In the genomic region with DNA sequence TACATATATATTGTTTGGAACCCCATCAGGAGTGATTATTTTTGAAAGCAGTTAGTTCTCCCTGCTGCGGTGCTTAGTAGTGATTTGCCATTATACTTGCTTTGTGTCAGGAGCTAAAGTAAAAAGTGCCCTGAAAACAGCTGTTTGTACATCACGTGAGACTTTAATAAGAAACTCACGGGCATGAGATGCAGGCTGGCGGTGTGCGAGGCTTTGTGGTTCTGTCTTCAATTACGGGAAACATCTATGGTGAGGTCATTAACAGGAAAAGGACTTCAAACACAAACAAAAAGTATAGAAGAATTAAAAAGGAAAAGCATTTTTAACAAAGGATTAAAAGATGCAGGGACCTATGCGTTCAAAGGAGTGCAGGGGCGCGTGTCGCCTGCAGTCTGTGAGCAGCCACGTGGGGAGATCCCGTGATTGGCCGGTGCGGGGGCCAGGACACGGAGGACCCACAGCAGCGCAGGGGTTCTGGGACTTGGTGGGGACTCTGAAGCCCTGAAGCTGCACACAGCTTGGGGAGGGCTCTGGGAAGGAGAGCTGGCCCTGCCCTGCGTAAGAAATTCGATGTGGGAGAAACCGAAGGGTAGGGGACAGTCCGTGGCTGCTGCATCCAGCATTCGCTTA, we compare ENCODE assay signal across 22 cellular contexts.
DNase-seq lines count a peak whose midpoint lies in the region; ATAC-seq and TF ChIP-seq lines count a peak whose summit lies in the region.
"Had no signal": no experiment of that assay in that cellular context is flagged by ENCODE, and none has a peak within 500 bp of the region (broad histone marks: within the 10 kb centered on the region; RNA-seq: fewer than 3 reads in every experiment).

No MANE protein-coding gene starts in this region.

- peaks cover 9% of the 10 kb centered on the region for H3K9me3 ChIP-seq in endodermal cell (ENCODE audit: control insufficient read depth, low read length)
- peaks cover 4% of the 10 kb centered on the region for H3K9me3 ChIP-seq in trophoblast cell (ENCODE audit: insufficient read depth, low read depth, low read length)
- H3K9me3 ChIP-seq: suprapubic skin had no signal

- H3K79me2 ChIP-seq in trophoblast cell (ENCODE audit: control insufficient read depth, insufficient read depth, low read length, poor library complexity) = no peaks in the 10 kb centered on the region

- H2BK12ac ChIP-seq in trophoblast cell (ENCODE audit: low read length) = peak overlapping the region; percentile 67

- no peak overlapping the region for H4K8ac ChIP-seq in trophoblast cell (ENCODE audit: low read depth, low read length)

- no peak for DNase-seq in activated naive CD8-positive, alpha-beta T cell treated with anti-CD3 and anti-CD28 coated beads, Interleukin-2, amount 10 ng/mL, durations not matched to agents 7 days and 5 days
- DNase-seq in activated naive CD8-positive, alpha-beta T cell treated with anti-CD3 and anti-CD28 coated beads, Interleukin-2, amount 50 U/mL, for 24 hours = no peak
- DNase-seq in endodermal cell (no peak), trophoblast cell (no peak), A172 (ENCODE audit: low spot score) (no peak)
- no peak for DNase-seq in activated T-helper 2 cell treated with anti-CD3 and anti-CD28 coated beads, Interferon-gamma antibody, Interleukin-2, Interleukin-4, amounts not matched to agents 10 μg/mL and 5 μg/mL and 100 μg/mL, durations not matched to agents 14 hours and 24 hours and 36 hours (ENCODE audit: low spot score)
- DNase-seq: activated T-cell treated with anti-CD3 and anti-CD28 coated beads, Interleukin-2, amount 50 U/mL, for 48 hours; CD4-positive, alpha-beta T cell; foreskin keratinocyte; NCI-H2171 treated with DMSO at 0.1 percent for 48 hours; NCI-H526; stimulated activated CD4-positive, alpha-beta T cell treated with anti-CD3 and anti-CD28 coated beads, Interleukin-2, amount 100 ng/mL, for 24 hours had no signal

- peaks cover 7% of the 10 kb centered on the region for H3K9me3 Mint-ChIP-seq in activated naive CD8-positive, alpha-beta T cell treated with anti-CD3 and anti-CD28 coated beads, Interleukin-2, amount 10 ng/mL, durations not matched to agents 7 days and 5 days
- H3K9me3 Mint-ChIP-seq in activated naive CD8-positive, alpha-beta T cell treated with anti-CD3 and anti-CD28 coated beads, Interleukin-2, amount 50 U/mL, for 24 hours = no peaks in the 10 kb centered on the region
- H3K9me3 Mint-ChIP-seq in T-helper 1 cell treated with Interleukin-12 subunit alpha and Interleukin-12 subunit beta and Interleukin-4 antibody, amounts not matched to agents 30 μg/mL and 1 μg/mL, for 36 hours = peaks cover 17% of the 10 kb centered on the region
- H3K9me3 Mint-ChIP-seq in endodermal cell = peaks cover 7% of the 10 kb centered on the region
- H3K9me3 Mint-ChIP-seq in activated T-helper 2 cell treated with anti-CD3 and anti-CD28 coated beads, Interferon-gamma antibody, Interleukin-2, Interleukin-4, amounts not matched to agents 10 μg/mL and 5 μg/mL and 100 μg/mL, durations not matched to agents 14 hours and 24 hours and 36 hours = no peaks in the 10 kb centered on the region
- H3K9me3 Mint-ChIP-seq: CD4-positive, alpha-beta T cell had no signal

- no peak overlapping the region for H3K18ac ChIP-seq in trophoblast cell (ENCODE audit: low read length)

- H3K27ac ChIP-seq in endodermal cell (ENCODE audit: low read depth, low read length) = peak overlapping the region; percentile 61
- no peak overlapping the region for H3K27ac ChIP-seq in trophoblast cell (ENCODE audit: low read depth, low read length)
- H3K27ac ChIP-seq: foreskin keratinocyte, SK-N-MC, suprapubic skin, VCaP had no signal

- H3K36me3 ChIP-seq in endodermal cell (ENCODE audit: control insufficient read depth, insufficient read depth, low read length) = no peaks in the 10 kb centered on the region
- H3K36me3 ChIP-seq in trophoblast cell (ENCODE audit: control insufficient read depth in 1 of 2, insufficient read depth in 2 of 2, low read length in 2 of 2) = no peaks in the 10 kb centered on the region
- H3K36me3 ChIP-seq: suprapubic skin had no signal

- H4K12ac ChIP-seq in trophoblast cell (ENCODE audit: low read depth, low read length) = no peak overlapping the region

- peaks cover 6% of the 10 kb centered on the region for H3K4me1 Mint-ChIP-seq in activated naive CD8-positive, alpha-beta T cell treated with anti-CD3 and anti-CD28 coated beads, Interleukin-2, amount 10 ng/mL, durations not matched to agents 7 days and 5 days
- H3K4me1 Mint-ChIP-seq in activated naive CD8-positive, alpha-beta T cell treated with anti-CD3 and anti-CD28 coated beads, Interleukin-2, amount 50 U/mL, for 24 hours = no peaks in the 10 kb centered on the region
- H3K4me1 Mint-ChIP-seq in T-helper 1 cell treated with Interleukin-12 subunit alpha and Interleukin-12 subunit beta and Interleukin-4 antibody, amounts not matched to agents 30 μg/mL and 1 μg/mL, for 36 hours (ENCODE audit: low read depth) = peaks cover 14% of the 10 kb centered on the region
- H3K4me1 Mint-ChIP-seq in endodermal cell = no peaks in the 10 kb centered on the region
- H3K4me1 Mint-ChIP-seq in activated T-helper 2 cell treated with anti-CD3 and anti-CD28 coated beads, Interferon-gamma antibody, Interleukin-2, Interleukin-4, amounts not matched to agents 10 μg/mL and 5 μg/mL and 100 μg/mL, durations not matched to agents 14 hours and 24 hours and 36 hours (ENCODE audit: low read depth) = peaks cover 2% of the 10 kb centered on the region
- H3K4me1 Mint-ChIP-seq: stimulated activated memory B cell treated with anti-CD40 and anti-IgM and Interleukin-4, amounts not matched to agents 10 μg/mL and 1 μg/mL and 100 μg/mL, for 72 hours had no signal

- intact Hi-C loops in activated T-helper 2 cell treated with anti-CD3 and anti-CD28 coated beads, Interferon-gamma antibody, Interleukin-2, Interleukin-4, amounts not matched to agents 10 μg/mL and 5 μg/mL and 100 μg/mL, durations not matched to agents 14 hours and 24 hours and 36 hours (cut with micrococcal nuclease) = no loop called here

- no peak overlapping the region for H3K4me3 ChIP-seq in endodermal cell (ENCODE audit: low read length)
- H3K4me3 ChIP-seq in trophoblast cell (ENCODE audit: low read depth, low read length) = no peak overlapping the region
- H3K4me3 ChIP-seq: K562, SK-N-MC, skin epidermis, suprapubic skin had no signal

- 94 to 99% methylated on average over 18 to 21 of the region's 21 CpGs for WGBS in endodermal cell (ENCODE audit: insufficient coverage in 1 of 2, insufficient read length in 1 of 2), 2 experiments
- WGBS in trophoblast cell (ENCODE audit: extremely low coverage, insufficient coverage, insufficient read length) = no CpG with 5 or more reads among the region's 21 CpGs

- peak overlapping the region; percentile 51 for H2AK5ac ChIP-seq in trophoblast cell (ENCODE audit: low read length)

- H3K27me3 Mint-ChIP-seq in activated naive CD8-positive, alpha-beta T cell treated with anti-CD3 and anti-CD28 coated beads, Interleukin-2, amount 10 ng/mL, durations not matched to agents 7 days and 5 days = no peaks in the 10 kb centered on the region
- peaks cover 25% of the 10 kb centered on the region for H3K27me3 Mint-ChIP-seq in activated naive CD8-positive, alpha-beta T cell treated with anti-CD3 and anti-CD28 coated beads, Interleukin-2, amount 50 U/mL, for 24 hours
- H3K27me3 Mint-ChIP-seq in T-helper 1 cell treated with Interleukin-12 subunit alpha and Interleukin-12 subunit beta and Interleukin-4 antibody, amounts not matched to agents 30 μg/mL and 1 μg/mL, for 36 hours (ENCODE audit: low read depth) = peaks cover 6% of the 10 kb centered on the region
- H3K27me3 Mint-ChIP-seq in endodermal cell (ENCODE audit: insufficient read depth) = no peaks in the 10 kb centered on the region
- H3K27me3 Mint-ChIP-seq in activated T-helper 2 cell treated with anti-CD3 and anti-CD28 coated beads, Interferon-gamma antibody, Interleukin-2, Interleukin-4, amounts not matched to agents 10 μg/mL and 5 μg/mL and 100 μg/mL, durations not matched to agents 14 hours and 24 hours and 36 hours (ENCODE audit: low read depth) = peaks cover 5% of the 10 kb centered on the region
- H3K27me3 Mint-ChIP-seq: CD4-positive, alpha-beta T cell; stimulated activated memory B cell treated with anti-CD40 and anti-IgM and Interleukin-4, amounts not matched to agents 10 μg/mL and 1 μg/mL and 100 μg/mL, for 72 hours had no signal

- no peak for TF ChIP-seq CTCF in endodermal cell (conservative IDR thresholded peaks at IDR 0.05)

- H3K4me3 Mint-ChIP-seq in activated naive CD8-positive, alpha-beta T cell treated with anti-CD3 and anti-CD28 coated beads, Interleukin-2, amount 10 ng/mL, durations not matched to agents 7 days and 5 days = no peak overlapping the region
- no peak overlapping the region for H3K4me3 Mint-ChIP-seq in activated naive CD8-positive, alpha-beta T cell treated with anti-CD3 and anti-CD28 coated beads, Interleukin-2, amount 50 U/mL, for 24 hours
- H3K4me3 Mint-ChIP-seq in T-helper 1 cell treated with Interleukin-12 subunit alpha and Interleukin-12 subunit beta and Interleukin-4 antibody, amounts not matched to agents 30 μg/mL and 1 μg/mL, for 36 hours = peak overlapping the region; percentile 29
- no peak overlapping the region for H3K4me3 Mint-ChIP-seq in endodermal cell
- H3K4me3 Mint-ChIP-seq in activated T-helper 2 cell treated with anti-CD3 and anti-CD28 coated beads, Interferon-gamma antibody, Interleukin-2, Interleukin-4, amounts not matched to agents 10 μg/mL and 5 μg/mL and 100 μg/mL, durations not matched to agents 14 hours and 24 hours and 36 hours (ENCODE audit: low read depth) = no peak overlapping the region
- H3K4me3 Mint-ChIP-seq: CD4-positive, alpha-beta T cell; dendritic cell treated with granulocyte-macrophage colony-stimulating factor and Interleukin-4, amounts not matched to agents 40 ng/mL and 50 ng/mL, for 4 days; stimulated activated memory B cell treated with anti-CD40 and anti-IgM and Interleukin-4, amounts not matched to agents 10 μg/mL and 1 μg/mL and 100 μg/mL, for 72 hours had no signal

- H3K14ac ChIP-seq in trophoblast cell (ENCODE audit: low read length) = no peak overlapping the region

- no peaks in the 10 kb centered on the region for H3K79me1 ChIP-seq in trophoblast cell (ENCODE audit: low read length)

- no peak overlapping the region for H3K9ac ChIP-seq in endodermal cell (ENCODE audit: extremely low read depth, low read length, poor library complexity, severe bottlenecking)
- no peak overlapping the region for H3K9ac ChIP-seq in trophoblast cell (ENCODE audit: low read length)

- H3K27ac Mint-ChIP-seq in activated naive CD8-positive, alpha-beta T cell treated with anti-CD3 and anti-CD28 coated beads, Interleukin-2, amount 10 ng/mL, durations not matched to agents 7 days and 5 days = peak overlapping the region; percentile 21
- no peak overlapping the region for H3K27ac Mint-ChIP-seq in activated naive CD8-positive, alpha-beta T cell treated with anti-CD3 and anti-CD28 coated beads, Interleukin-2, amount 50 U/mL, for 24 hours
- H3K27ac Mint-ChIP-seq in T-helper 1 cell treated with Interleukin-12 subunit alpha and Interleukin-12 subunit beta and Interleukin-4 antibody, amounts not matched to agents 30 μg/mL and 1 μg/mL, for 36 hours = peak overlapping the region; percentile 63
- H3K27ac Mint-ChIP-seq in endodermal cell = no peak overlapping the region
- no peak overlapping the region for H3K27ac Mint-ChIP-seq in activated T-helper 2 cell treated with anti-CD3 and anti-CD28 coated beads, Interferon-gamma antibody, Interleukin-2, Interleukin-4, amounts not matched to agents 10 μg/mL and 5 μg/mL and 100 μg/mL, durations not matched to agents 14 hours and 24 hours and 36 hours
- H3K27ac Mint-ChIP-seq: CD4-positive, alpha-beta T cell; dendritic cell treated with granulocyte-macrophage colony-stimulating factor and Interleukin-4, amounts not matched to agents 40 ng/mL and 50 ng/mL, for 4 days; stimulated activated memory B cell treated with anti-CD40 and anti-IgM and Interleukin-4, amounts not matched to agents 10 μg/mL and 1 μg/mL and 100 μg/mL, for 72 hours had no signal

- H4K91ac ChIP-seq in trophoblast cell (ENCODE audit: low read depth, low read length) = peak overlapping the region; percentile 20

- H3K4me2 ChIP-seq in trophoblast cell (ENCODE audit: low read length) = no peak overlapping the region

- H2BK5ac ChIP-seq in trophoblast cell (ENCODE audit: low read depth, low read length, poor library complexity) = no peak overlapping the region

- no peaks in the 10 kb centered on the region for H3K4me1 ChIP-seq in endodermal cell (ENCODE audit: control insufficient read depth, insufficient read depth, low read length)
- peaks cover 0 to 2% of the 10 kb centered on the region in 2 experiments for H3K4me1 ChIP-seq in trophoblast cell (ENCODE audit: control insufficient read depth in 1 of 2, insufficient read depth in 2 of 2, low read length in 2 of 2)
- H3K4me1 ChIP-seq: foreskin keratinocyte had no signal

- peak overlapping the region; percentile 36 for H2BK120ac ChIP-seq in trophoblast cell (ENCODE audit: insufficient read depth, low read length, poor library complexity)

- POLR2A ChIA-PET in activated naive CD8-positive, alpha-beta T cell treated with anti-CD3 and anti-CD28 coated beads, Interleukin-2, amount 10 ng/mL, durations not matched to agents 7 days and 5 days (lab: Charles Lee) = no interaction called here

- H3K36me3 Mint-ChIP-seq in activated naive CD8-positive, alpha-beta T cell treated with anti-CD3 and anti-CD28 coated beads, Interleukin-2, amount 10 ng/mL, durations not matched to agents 7 days and 5 days = peaks cover 1% of the 10 kb centered on the region
- H3K36me3 Mint-ChIP-seq in activated naive CD8-positive, alpha-beta T cell treated with anti-CD3 and anti-CD28 coated beads, Interleukin-2, amount 50 U/mL, for 24 hours (ENCODE audit: low read depth) = no peaks in the 10 kb centered on the region
- H3K36me3 Mint-ChIP-seq in T-helper 1 cell treated with Interleukin-12 subunit alpha and Interleukin-12 subunit beta and Interleukin-4 antibody, amounts not matched to agents 30 μg/mL and 1 μg/mL, for 36 hours (ENCODE audit: low read depth) = peaks cover 8% of the 10 kb centered on the region
- H3K36me3 Mint-ChIP-seq in endodermal cell (ENCODE audit: low read depth) = no peaks in the 10 kb centered on the region
- no peaks in the 10 kb centered on the region for H3K36me3 Mint-ChIP-seq in activated T-helper 2 cell treated with anti-CD3 and anti-CD28 coated beads, Interferon-gamma antibody, Interleukin-2, Interleukin-4, amounts not matched to agents 10 μg/mL and 5 μg/mL and 100 μg/mL, durations not matched to agents 14 hours and 24 hours and 36 hours (ENCODE audit: low read depth)
- H3K36me3 Mint-ChIP-seq: stimulated activated memory B cell treated with anti-CD40 and anti-IgM and Interleukin-4, amounts not matched to agents 10 μg/mL and 1 μg/mL and 100 μg/mL, for 72 hours had no signal

- H3K4ac ChIP-seq in trophoblast cell (ENCODE audit: low read depth, low read length) = no peak overlapping the region

- no peak overlapping the region for H3K23ac ChIP-seq in trophoblast cell (ENCODE audit: low read length)

- H3K27me3 ChIP-seq in endodermal cell (ENCODE audit: control insufficient read depth, insufficient read depth, low read length, poor library complexity, severe bottlenecking) = no peaks in the 10 kb centered on the region
- no peaks in the 10 kb centered on the region for H3K27me3 ChIP-seq in trophoblast cell (ENCODE audit: insufficient read depth, low read length)
- H3K27me3 ChIP-seq: foreskin keratinocyte, suprapubic skin had no signal

- no peak overlapping the region for H2AFZ ChIP-seq in trophoblast cell (ENCODE audit: insufficient read depth, low read length, poor library complexity)

- ATAC-seq in activated naive CD8-positive, alpha-beta T cell treated with anti-CD3 and anti-CD28 coated beads, Interleukin-2, amount 10 ng/mL, durations not matched to agents 7 days and 5 days (ENCODE audit: low read depth) = no peak
- ATAC-seq in activated naive CD8-positive, alpha-beta T cell treated with anti-CD3 and anti-CD28 coated beads, Interleukin-2, amount 50 U/mL, for 24 hours = no peak
- no peak for ATAC-seq in activated CD4-positive, CD25-positive, alpha-beta regulatory T cell treated with anti-CD3 and anti-CD28 coated beads, Interleukin-2, amount 50 U/mL, for 24 hours
- ATAC-seq: foreskin keratinocyte; HCT116; K562; stimulated activated memory B cell treated with anti-CD40 and anti-IgM and Interleukin-4, amounts not matched to agents 10 μg/mL and 1 μg/mL and 100 μg/mL, for 72 hours had no signal

Comparison
In these comparisons a context has a peak if more than half of its experiments do, and no peak if none do; other contexts are left out.
1. H3K27ac Mint-ChIP-seq: peak in activated naive CD8-positive, alpha-beta T cell treated with anti-CD3 and anti-CD28 coated beads, Interleukin-2, amount 10 ng/mL, durations not matched to agents 7 days and 5 days (single experiment) and T-helper 1 cell treated with Interleukin-12 subunit alpha and Interleukin-12 subunit beta and Interleukin-4 antibody, amounts not matched to agents 30 μg/mL and 1 μg/mL, for 36 hours (single experiment); none in activated naive CD8-positive, alpha-beta T cell treated with anti-CD3 and anti-CD28 coated beads, Interleukin-2, amount 50 U/mL, for 24 hours (single experiment), endodermal cell (single experiment) and activated T-helper 2 cell treated with anti-CD3 and anti-CD28 coated beads, Interferon-gamma antibody, Interleukin-2, Interleukin-4, amounts not matched to agents 10 μg/mL and 5 μg/mL and 100 μg/mL, durations not matched to agents 14 hours and 24 hours and 36 hours (single experiment).